Comparison of ENCODE assay signal across 19 cellular contexts in genomic region chr3:59115355-59116136, GRCh38.
DNase-seq lines count a peak whose midpoint lies in the region; TF ChIP-seq lines count a peak whose summit lies in the region.
"Had no signal": no experiment of that assay in that cellular context is flagged by ENCODE, and none has a peak within 500 bp of the region (broad histone marks: within the 10 kb centered on the region; RNA-seq: fewer than 3 reads in every experiment).

No MANE protein-coding gene starts in this region.

- H3K4me1 ChIP-seq in mesodermal cell (ENCODE audit: control insufficient read depth, insufficient read depth, low read length, poor library complexity, severe bottlenecking): no peaks in the 10 kb centered on the region
- H3K4me1 ChIP-seq: adrenal gland, colonic mucosa, transverse colon had no signal

- POLR2A ChIA-PET in BJ (lab: Charles Lee): interaction anchor here (0.6 to 1.0 kb wide), 2 partner anchors 12 to 29 kb away, joined by 3 to 6 read pairs; no protein-coding TSS in a partner anchor

- CTCF ChIA-PET in BJ (lab: Yijun Ruan, JAX): interaction anchor here (0.6 to 1.7 kb wide), 2 partner anchors 10 to 42 kb away, joined by 3 to 7 read pairs; no protein-coding TSS in a partner anchor

- H3K4me3 ChIP-seq in BJ (ENCODE audit: low read depth, low read length): peak overlapping the region; percentile 14; the same call in 1 of the 2 replicates
- no peak overlapping the region for H3K4me3 ChIP-seq in cardiac fibroblast (replicated peaks in 1 of 2; ENCODE audit: low read depth in 2 of 2, low read length in 2 of 2)
- H3K4me3 ChIP-seq in mesodermal cell (ENCODE audit: extremely low read depth, insufficient read depth, low read length, poor library complexity, severe bottlenecking): no peak overlapping the region
- H3K4me3 ChIP-seq: adrenal gland, colonic mucosa, transverse colon had no signal

- H3K36me3 ChIP-seq in BJ (ENCODE audit: control insufficient read depth, insufficient read depth, low read length): no peaks in the 10 kb centered on the region
- H3K36me3 ChIP-seq in mesodermal cell (ENCODE audit: control insufficient read depth, insufficient read depth, low read length): no peaks in the 10 kb centered on the region
- H3K36me3 ChIP-seq: adrenal gland, colonic mucosa, transverse colon had no signal

- 73 to 76% methylated on average over 3 to 4 of the region's 5 CpGs for WGBS in mesodermal cell (ENCODE audit: insufficient coverage in 2 of 2), 2 experiments

- H3K27me3 ChIP-seq in BJ (ENCODE audit: control insufficient read depth, insufficient read depth, low read length): no peaks in the 10 kb centered on the region
- H3K27me3 ChIP-seq: adrenal gland, colonic mucosa, transverse colon had no signal

- H3K27ac ChIP-seq in mesodermal cell (ENCODE audit: low read depth, low read length, severe bottlenecking): peak overlapping the region; percentile 37
- H3K27ac ChIP-seq: adrenal gland, colonic mucosa, transverse colon had no signal

- no peak for DNase-seq in BJ (ENCODE audit: low read depth)
- DNase-seq in LHCN-M2 (ENCODE audit: low read depth): peak; percentile 34
- peak; percentile 8 to 33 for DNase-seq in cardiac fibroblast (ENCODE audit: low read depth in 2 of 2)
- no peak for DNase-seq in middle frontal gyrus (ENCODE audit: extremely low spot score, low spot score)
- DNase-seq in GOT3 (lab: John Stamatoyannopoulos, UW): no peak
- DNase-seq in activated CD4-positive, alpha-beta T cell treated with anti-CD3 and anti-CD28 coated beads, Interleukin-2, amount 50 U/mL, for 4 hours: no peak
- no peak for DNase-seq in hippocampal formation (lab: John Stamatoyannopoulos, UW)
- DNase-seq: activated CD4-positive, alpha-beta T cell treated with anti-CD3 and anti-CD28 coated beads, Interleukin-2, amount 10 ng/mL, durations not matched to agents 7 days and 5 days; activated T-cell treated with anti-CD3 and anti-CD28 coated beads, Interleukin-2, amount 50 U/mL, for 48 hours; adrenal gland; C1 segment of cervical spinal cord; colonic mucosa; EL; foreskin melanocyte; midbrain; NCI-H1436 treated with DMSO at 0.1 percent for 48 hours; NCI-H510A; transverse colon had no signal

- H3K9me3 ChIP-seq in mesodermal cell (ENCODE audit: control insufficient read depth, low read length): no peaks in the 10 kb centered on the region
- H3K9me3 ChIP-seq: adrenal gland, colonic mucosa, transverse colon had no signal

- TF ChIP-seq CTCF in BJ (IDR thresholded peaks at IDR 0.05; ENCODE audit: insufficient read depth, low read depth, low read length) (no peak), cardiac fibroblast (IDR thresholded peaks at IDR 0.05; ENCODE audit: low read depth, low read length) (no peak)

Comparison
In these comparisons a context has a peak if more than half of its experiments do, and no peak if none do; other contexts are left out.
1. DNase-seq: peak in LHCN-M2 (single experiment) and cardiac fibroblast (2 of 2); none in BJ (single experiment), middle frontal gyrus (single experiment), GOT3 (single experiment), activated CD4-positive, alpha-beta T cell treated with anti-CD3 and anti-CD28 coated beads, Interleukin-2, amount 50 U/mL, for 4 hours (0 of 2) and hippocampal formation (0 of 2).